In genomic region chr1:184299076-184299790, GRCh38 we compare ENCODE assay signal across 9 cellular contexts.
DNase-seq lines count a peak whose midpoint lies in the region; ATAC-seq and TF ChIP-seq lines count a peak whose summit lies in the region.
"Had no signal": no experiment of that assay in that cellular context is flagged by ENCODE, and none has a peak within 500 bp of the region (broad histone marks: within the 10 kb centered on the region; RNA-seq: fewer than 3 reads in every experiment).

No MANE protein-coding gene starts in this region.

- H3K27ac Mint-ChIP-seq in GM23338 = no peak overlapping the region

- no peaks in the 10 kb centered on the region for H3K36me3 Mint-ChIP-seq in GM23338 (ENCODE audit: low read depth)

- peak; percentile 34; the same call in 1 of the 3 replicates for ATAC-seq in GM23338

- H4K20me1 ChIP-seq in GM23338 (replicated peaks; ENCODE audit: insufficient read depth) = no peaks in the 10 kb centered on the region

- no peaks in the 10 kb centered on the region for H3F3A ChIP-seq in GM23338 (replicated peaks; ENCODE audit: low read depth)

- H3K27me3 Mint-ChIP-seq in GM23338 (ENCODE audit: insufficient read depth, low read depth, poor library complexity) = no peaks in the 10 kb centered on the region

- H3K4me1 ChIP-seq in GM23338 (ENCODE audit: insufficient read depth) = no peaks in the 10 kb centered on the region; the same call in 1 of the 2 replicates

- no peak overlapping the region for H3K4me3 Mint-ChIP-seq in GM23338

- H2AFZ ChIP-seq in GM23338 = peak overlapping the region; percentile 78; the same call in 1 of the 2 replicates

- no peak for TF ChIP-seq CTCF in GM23338 (conservative IDR thresholded peaks at IDR 0.05; ENCODE audit: low read depth in 2 of 2)

- peaks cover 13% of the 10 kb centered on the region for H3K4me1 Mint-ChIP-seq in GM23338

- no peaks in the 10 kb centered on the region for H3K27me3 ChIP-seq in GM23338 (ENCODE audit: insufficient read depth)
- H3K27me3 ChIP-seq: neutrophil had no signal

- H3K4me3 ChIP-seq in GM23338 = no peak overlapping the region
- H3K4me3 ChIP-seq: esophagus squamous epithelium had no signal

- H3K4me2 ChIP-seq in GM23338 = no peak overlapping the region

- H3K9me2 ChIP-seq in GM23338 (ENCODE audit: insufficient read depth) = no peaks in the 10 kb centered on the region

- no peaks in the 10 kb centered on the region for H3K36me3 ChIP-seq in GM23338 (ENCODE audit: insufficient read depth)
- H3K36me3 ChIP-seq: esophagus squamous epithelium, neutrophil had no signal

- no peaks in the 10 kb centered on the region for H3K9me3 Mint-ChIP-seq in GM23338

- H3K79me2 ChIP-seq in GM23338 (replicated peaks; ENCODE audit: insufficient read depth) = no peaks in the 10 kb centered on the region

- DNase-seq in GM23338 (ENCODE audit: low spot score) = no peak
- peak; percentile 83 to 97 for DNase-seq in NCI-H446 (lab: John Stamatoyannopoulos, UW)
- peak; percentile 67 for DNase-seq in dedifferentiated amniotic fluid mesenchymal stem cell (ENCODE audit: extremely low spot score)
- DNase-seq in renal cortical epithelial cell (ENCODE audit: low read depth) = peak; percentile 14
- no peak for DNase-seq in 8988T
- DNase-seq in NCI-H128 (lab: John Stamatoyannopoulos, UW; ENCODE audit: unreplicated experiment) = no peak
- DNase-seq in stimulated activated CD4-positive, alpha-beta T cell treated with anti-CD3 and anti-CD28 coated beads, Interleukin-2, amount 100 ng/mL, for 24 hours = no peak
- DNase-seq: esophagus squamous epithelium had no signal

- no peak overlapping the region for H3K27ac ChIP-seq in GM23338 (ENCODE audit: low read depth)
- H3K27ac ChIP-seq: neutrophil had no signal

TF ChIP-seq in GM23338, 12 proteins besides CTCF, POLR2A, EP300 and RAD21:
- TF ChIP-seq ZNF114 (CRISPR knock-in tag; IDR thresholded peaks at IDR 0.05) (no peak), REST (IDR thresholded peaks at IDR 0.05; ENCODE audit: unreplicated experiment) (no peak), ZNF462 (CRISPR knock-in tag; IDR thresholded peaks at IDR 0.05) (no peak), POLR2AphosphoS5 (IDR thresholded peaks at IDR 0.05; ENCODE audit: low read depth) (no peak), EZH2phosphoT487 (IDR thresholded peaks at IDR 0.05; ENCODE audit: unreplicated experiment) (no peak), STAT1 (IDR thresholded peaks at IDR 0.05; ENCODE audit: unreplicated experiment) (no peak), EZH2 (IDR thresholded peaks at IDR 0.05; ENCODE audit: low read depth, unreplicated experiment) (no peak), NANOG (IDR thresholded peaks at IDR 0.05; ENCODE audit: borderline replicate concordance) (no peak), CREB1 (CRISPR knock-in tag; IDR thresholded peaks at IDR 0.05; ENCODE audit: low read depth) (no peak), ZNF331 (CRISPR knock-in tag; IDR thresholded peaks at IDR 0.05; ENCODE audit: low read depth) (no peak), JUNB (IDR thresholded peaks at IDR 0.05; ENCODE audit: unreplicated experiment) (no peak)
- TF ChIP-seq, protein P1, sequence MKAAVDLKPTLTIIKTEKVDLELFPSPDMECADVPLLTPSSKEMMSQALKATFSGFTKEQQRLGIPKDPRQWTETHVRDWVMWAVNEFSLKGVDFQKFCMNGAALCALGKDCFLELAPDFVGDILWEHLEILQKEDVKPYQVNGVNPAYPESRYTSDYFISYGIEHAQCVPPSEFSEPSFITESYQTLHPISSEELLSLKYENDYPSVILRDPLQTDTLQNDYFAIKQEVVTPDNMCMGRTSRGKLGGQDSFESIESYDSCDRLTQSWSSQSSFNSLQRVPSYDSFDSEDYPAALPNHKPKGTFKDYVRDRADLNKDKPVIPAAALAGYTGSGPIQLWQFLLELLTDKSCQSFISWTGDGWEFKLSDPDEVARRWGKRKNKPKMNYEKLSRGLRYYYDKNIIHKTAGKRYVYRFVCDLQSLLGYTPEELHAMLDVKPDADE (IDR thresholded peaks at IDR 0.05) = no peak

Comparison
In these comparisons a context has a peak if more than half of its experiments do, and no peak if none do; other contexts are left out.
1. DNase-seq: peak in NCI-H446 (2 of 2), dedifferentiated amniotic fluid mesenchymal stem cell (single experiment) and renal cortical epithelial cell (single experiment); none in GM23338 (single experiment), 8988T (single experiment), NCI-H128 (single experiment) and stimulated activated CD4-positive, alpha-beta T cell treated with anti-CD3 and anti-CD28 coated beads, Interleukin-2, amount 100 ng/mL, for 24 hours (0 of 2).